1 cellular context compared by ENCODE assay signal in the genomic region with DNA sequence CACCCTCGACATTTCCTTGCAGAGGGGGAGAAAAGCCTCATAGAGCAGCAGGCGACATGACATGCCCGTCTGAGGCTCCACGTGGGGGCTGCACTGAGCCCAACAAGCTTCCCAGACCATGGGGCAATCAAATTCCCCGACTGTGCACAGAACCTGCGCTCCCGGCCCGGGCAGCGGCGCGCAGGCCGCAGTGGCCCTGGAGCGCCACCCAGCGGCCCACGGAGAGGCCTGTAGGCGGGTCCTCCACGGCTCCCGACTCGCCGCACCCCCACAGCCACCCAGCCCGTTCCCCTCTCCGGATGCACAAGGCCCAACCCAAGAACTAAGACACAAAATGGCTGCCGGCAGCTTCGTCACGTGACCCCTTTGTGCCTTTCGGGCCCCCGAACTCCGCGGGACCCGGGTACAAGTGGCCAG.
TF ChIP-seq lines count a peak whose summit lies in the region.

No MANE protein-coding gene starts in this region.

TF ChIP-seq in HepG2, 621 proteins besides CTCF, POLR2A, EP300 and RAD21 (continued from another document and continues in another):
- TF ChIP-seq, protein P1, sequence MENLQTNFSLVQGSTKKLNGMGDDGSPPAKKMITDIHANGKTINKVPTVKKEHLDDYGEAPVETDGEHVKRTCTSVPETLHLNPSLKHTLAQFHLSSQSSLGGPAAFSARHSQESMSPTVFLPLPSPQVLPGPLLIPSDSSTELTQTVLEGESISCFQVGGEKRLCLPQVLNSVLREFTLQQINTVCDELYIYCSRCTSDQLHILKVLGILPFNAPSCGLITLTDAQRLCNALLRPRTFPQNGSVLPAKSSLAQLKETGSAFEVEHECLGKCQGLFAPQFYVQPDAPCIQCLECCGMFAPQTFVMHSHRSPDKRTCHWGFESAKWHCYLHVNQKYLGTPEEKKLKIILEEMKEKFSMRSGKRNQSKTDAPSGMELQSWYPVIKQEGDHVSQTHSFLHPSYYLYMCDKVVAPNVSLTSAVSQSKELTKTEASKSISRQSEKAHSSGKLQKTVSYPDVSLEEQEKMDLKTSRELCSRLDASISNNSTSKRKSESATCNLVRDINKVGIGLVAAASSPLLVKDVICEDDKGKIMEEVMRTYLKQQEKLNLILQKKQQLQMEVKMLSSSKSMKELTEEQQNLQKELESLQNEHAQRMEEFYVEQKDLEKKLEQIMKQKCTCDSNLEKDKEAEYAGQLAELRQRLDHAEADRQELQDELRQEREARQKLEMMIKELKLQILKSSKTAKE (CRISPR knock-in tag; IDR thresholded peaks at IDR 0.05; ENCODE audit: borderline replicate concordance) = no peak
- TF ChIP-seq ETV5 (CRISPR knock-in tag; IDR thresholded peaks at IDR 0.05; ENCODE audit: borderline replicate concordance) = peak; percentile 70
- no peak for TF ChIP-seq ZNF672 (CRISPR knock-in tag; IDR thresholded peaks at IDR 0.05)
- TF ChIP-seq, protein P2, sequence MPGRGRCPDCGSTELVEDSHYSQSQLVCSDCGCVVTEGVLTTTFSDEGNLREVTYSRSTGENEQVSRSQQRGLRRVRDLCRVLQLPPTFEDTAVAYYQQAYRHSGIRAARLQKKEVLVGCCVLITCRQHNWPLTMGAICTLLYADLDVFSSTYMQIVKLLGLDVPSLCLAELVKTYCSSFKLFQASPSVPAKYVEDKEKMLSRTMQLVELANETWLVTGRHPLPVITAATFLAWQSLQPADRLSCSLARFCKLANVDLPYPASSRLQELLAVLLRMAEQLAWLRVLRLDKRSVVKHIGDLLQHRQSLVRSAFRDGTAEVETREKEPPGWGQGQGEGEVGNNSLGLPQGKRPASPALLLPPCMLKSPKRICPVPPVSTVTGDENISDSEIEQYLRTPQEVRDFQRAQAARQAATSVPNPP (CRISPR knock-in tag; IDR thresholded peaks at IDR 0.05) = no peak
- TF ChIP-seq SMAD3 (CRISPR knock-in tag; IDR thresholded peaks at IDR 0.05) = 0 out of 2 replicates have a peak, but pooled peaks have one; percentile 31
- TF ChIP-seq FOSL2 (CRISPR knock-in tag; IDR thresholded peaks at IDR 0.05) = peak; percentile 46; the same call in 1 of the 2 replicates
- TF ChIP-seq ARHGAP35 (CRISPR knock-in tag; IDR thresholded peaks at IDR 0.05; ENCODE audit: borderline replicate concordance) = 0 out of 2 replicates have a peak, but pooled peaks have one; percentile 37
- TF ChIP-seq CBX5 (CRISPR knock-in tag; IDR thresholded peaks at IDR 0.05; ENCODE audit: borderline replicate concordance) = 0 out of 2 replicates have a peak, but pooled peaks have one; percentile 55
- peak; percentile 79 for TF ChIP-seq ZMYM2 (CRISPR knock-in tag; IDR thresholded peaks at IDR 0.05)
- TF ChIP-seq, protein P3, sequence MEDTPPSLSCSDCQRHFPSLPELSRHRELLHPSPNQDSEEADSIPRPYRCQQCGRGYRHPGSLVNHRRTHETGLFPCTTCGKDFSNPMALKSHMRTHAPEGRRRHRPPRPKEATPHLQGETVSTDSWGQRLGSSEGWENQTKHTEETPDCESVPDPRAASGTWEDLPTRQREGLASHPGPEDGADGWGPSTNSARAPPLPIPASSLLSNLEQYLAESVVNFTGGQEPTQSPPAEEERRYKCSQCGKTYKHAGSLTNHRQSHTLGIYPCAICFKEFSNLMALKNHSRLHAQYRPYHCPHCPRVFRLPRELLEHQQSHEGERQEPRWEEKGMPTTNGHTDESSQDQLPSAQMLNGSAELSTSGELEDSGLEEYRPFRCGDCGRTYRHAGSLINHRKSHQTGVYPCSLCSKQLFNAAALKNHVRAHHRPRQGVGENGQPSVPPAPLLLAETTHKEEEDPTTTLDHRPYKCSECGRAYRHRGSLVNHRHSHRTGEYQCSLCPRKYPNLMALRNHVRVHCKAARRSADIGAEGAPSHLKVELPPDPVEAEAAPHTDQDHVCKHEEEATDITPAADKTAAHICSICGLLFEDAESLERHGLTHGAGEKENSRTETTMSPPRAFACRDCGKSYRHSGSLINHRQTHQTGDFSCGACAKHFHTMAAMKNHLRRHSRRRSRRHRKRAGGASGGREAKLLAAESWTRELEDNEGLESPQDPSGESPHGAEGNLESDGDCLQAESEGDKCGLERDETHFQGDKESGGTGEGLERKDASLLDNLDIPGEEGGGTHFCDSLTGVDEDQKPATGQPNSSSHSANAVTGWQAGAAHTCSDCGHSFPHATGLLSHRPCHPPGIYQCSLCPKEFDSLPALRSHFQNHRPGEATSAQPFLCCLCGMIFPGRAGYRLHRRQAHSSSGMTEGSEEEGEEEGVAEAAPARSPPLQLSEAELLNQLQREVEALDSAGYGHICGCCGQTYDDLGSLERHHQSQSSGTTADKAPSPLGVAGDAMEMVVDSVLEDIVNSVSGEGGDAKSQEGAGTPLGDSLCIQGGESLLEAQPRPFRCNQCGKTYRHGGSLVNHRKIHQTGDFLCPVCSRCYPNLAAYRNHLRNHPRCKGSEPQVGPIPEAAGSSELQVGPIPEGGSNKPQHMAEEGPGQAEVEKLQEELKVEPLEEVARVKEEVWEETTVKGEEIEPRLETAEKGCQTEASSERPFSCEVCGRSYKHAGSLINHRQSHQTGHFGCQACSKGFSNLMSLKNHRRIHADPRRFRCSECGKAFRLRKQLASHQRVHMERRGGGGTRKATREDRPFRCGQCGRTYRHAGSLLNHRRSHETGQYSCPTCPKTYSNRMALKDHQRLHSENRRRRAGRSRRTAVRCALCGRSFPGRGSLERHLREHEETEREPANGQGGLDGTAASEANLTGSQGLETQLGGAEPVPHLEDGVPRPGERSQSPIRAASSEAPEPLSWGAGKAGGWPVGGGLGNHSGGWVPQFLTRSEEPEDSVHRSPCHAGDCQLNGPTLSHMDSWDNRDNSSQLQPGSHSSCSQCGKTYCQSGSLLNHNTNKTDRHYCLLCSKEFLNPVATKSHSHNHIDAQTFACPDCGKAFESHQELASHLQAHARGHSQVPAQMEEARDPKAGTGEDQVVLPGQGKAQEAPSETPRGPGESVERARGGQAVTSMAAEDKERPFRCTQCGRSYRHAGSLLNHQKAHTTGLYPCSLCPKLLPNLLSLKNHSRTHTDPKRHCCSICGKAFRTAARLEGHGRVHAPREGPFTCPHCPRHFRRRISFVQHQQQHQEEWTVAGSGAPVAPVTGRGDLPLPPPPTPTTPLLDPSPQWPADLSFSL (CRISPR knock-in tag; IDR thresholded peaks at IDR 0.05) = peak; percentile 70
- TF ChIP-seq AGO1 (IDR thresholded peaks at IDR 0.05; ENCODE audit: low read depth, low read length, poor library complexity, severe bottlenecking) = peak; percentile 71
- TF ChIP-seq BHLHE40 (IDR thresholded peaks at IDR 0.05; ENCODE audit: low read length) = peak; percentile 94
- TF ChIP-seq, protein P4, sequence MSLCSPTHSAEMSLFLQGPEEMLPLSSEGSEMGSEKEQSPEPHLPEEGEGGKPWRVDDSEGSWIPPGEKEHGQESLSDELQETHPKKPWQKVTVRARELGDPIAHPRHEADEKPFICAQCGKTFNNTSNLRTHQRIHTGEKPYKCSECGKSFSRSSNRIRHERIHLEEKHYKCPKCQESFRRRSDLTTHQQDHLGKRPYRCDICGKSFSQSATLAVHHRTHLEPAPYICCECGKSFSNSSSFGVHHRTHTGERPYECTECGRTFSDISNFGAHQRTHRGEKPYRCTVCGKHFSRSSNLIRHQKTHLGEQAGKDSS (CRISPR knock-in tag; IDR thresholded peaks at IDR 0.05; ENCODE audit: borderline replicate concordance, low read depth) = peak; percentile 89; the same call in 1 of the 2 replicates
- TF ChIP-seq, protein P5, sequence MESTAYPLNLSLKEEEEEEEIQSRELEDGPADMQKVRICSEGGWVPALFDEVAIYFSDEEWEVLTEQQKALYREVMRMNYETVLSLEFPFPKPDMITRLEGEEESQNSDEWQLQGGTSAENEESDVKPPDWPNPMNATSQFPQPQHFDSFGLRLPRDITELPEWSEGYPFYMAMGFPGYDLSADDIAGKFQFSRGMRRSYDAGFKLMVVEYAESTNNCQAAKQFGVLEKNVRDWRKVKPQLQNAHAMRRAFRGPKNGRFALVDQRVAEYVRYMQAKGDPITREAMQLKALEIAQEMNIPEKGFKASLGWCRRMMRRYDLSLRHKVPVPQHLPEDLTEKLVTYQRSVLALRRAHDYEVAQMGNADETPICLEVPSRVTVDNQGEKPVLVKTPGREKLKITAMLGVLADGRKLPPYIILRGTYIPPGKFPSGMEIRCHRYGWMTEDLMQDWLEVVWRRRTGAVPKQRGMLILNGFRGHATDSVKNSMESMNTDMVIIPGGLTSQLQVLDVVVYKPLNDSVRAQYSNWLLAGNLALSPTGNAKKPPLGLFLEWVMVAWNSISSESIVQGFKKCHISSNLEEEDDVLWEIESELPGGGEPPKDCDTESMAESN (CRISPR knock-in tag; conservative IDR thresholded peaks at IDR 0.05) = peak; percentile 39; the same call in 1 of the 2 replicates
- no peak for TF ChIP-seq NR3C1 (CRISPR knock-in tag; IDR thresholded peaks at IDR 0.05)
- peak; percentile 94; the same call in 1 of the 2 replicates for TF ChIP-seq YEATS4 (CRISPR knock-in tag; IDR thresholded peaks at IDR 0.05; ENCODE audit: borderline replicate concordance)
- TF ChIP-seq NR2F6 (IDR thresholded peaks at IDR 0.05) = no peak
- TF ChIP-seq NR2F6 (CRISPR knock-in tag; IDR thresholded peaks at IDR 0.05) = no peak; the same call in 1 of the 2 replicates
- TF ChIP-seq, protein P6, sequence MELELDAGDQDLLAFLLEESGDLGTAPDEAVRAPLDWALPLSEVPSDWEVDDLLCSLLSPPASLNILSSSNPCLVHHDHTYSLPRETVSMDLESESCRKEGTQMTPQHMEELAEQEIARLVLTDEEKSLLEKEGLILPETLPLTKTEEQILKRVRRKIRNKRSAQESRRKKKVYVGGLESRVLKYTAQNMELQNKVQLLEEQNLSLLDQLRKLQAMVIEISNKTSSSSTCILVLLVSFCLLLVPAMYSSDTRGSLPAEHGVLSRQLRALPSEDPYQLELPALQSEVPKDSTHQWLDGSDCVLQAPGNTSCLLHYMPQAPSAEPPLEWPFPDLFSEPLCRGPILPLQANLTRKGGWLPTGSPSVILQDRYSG (CRISPR knock-in tag; IDR thresholded peaks at IDR 0.05) = no peak
- TF ChIP-seq, protein P7, sequence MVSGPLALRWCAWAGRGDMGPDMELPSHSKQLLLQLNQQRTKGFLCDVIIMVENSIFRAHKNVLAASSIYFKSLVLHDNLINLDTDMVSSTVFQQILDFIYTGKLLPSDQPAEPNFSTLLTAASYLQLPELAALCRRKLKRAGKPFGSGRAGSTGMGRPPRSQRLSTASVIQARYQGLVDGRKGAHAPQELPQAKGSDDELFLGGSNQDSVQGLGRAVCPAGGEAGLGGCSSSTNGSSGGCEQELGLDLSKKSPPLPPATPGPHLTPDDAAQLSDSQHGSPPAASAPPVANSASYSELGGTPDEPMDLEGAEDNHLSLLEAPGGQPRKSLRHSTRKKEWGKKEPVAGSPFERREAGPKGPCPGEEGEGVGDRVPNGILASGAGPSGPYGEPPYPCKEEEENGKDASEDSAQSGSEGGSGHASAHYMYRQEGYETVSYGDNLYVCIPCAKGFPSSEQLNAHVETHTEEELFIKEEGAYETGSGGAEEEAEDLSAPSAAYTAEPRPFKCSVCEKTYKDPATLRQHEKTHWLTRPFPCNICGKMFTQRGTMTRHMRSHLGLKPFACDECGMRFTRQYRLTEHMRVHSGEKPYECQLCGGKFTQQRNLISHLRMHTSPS (CRISPR knock-in tag; IDR thresholded peaks at IDR 0.05; ENCODE audit: low read depth) = peak; percentile 16; the same call in 1 of the 2 replicates
- TF ChIP-seq SRSF1 (optimal IDR thresholded peaks at IDR 0.05; ENCODE audit: low read depth, low read length) = no peak
- TF ChIP-seq ZSCAN21 (CRISPR knock-in tag; IDR thresholded peaks at IDR 0.05; ENCODE audit: borderline replicate concordance) = peak; percentile 57
- TF ChIP-seq, protein P8, sequence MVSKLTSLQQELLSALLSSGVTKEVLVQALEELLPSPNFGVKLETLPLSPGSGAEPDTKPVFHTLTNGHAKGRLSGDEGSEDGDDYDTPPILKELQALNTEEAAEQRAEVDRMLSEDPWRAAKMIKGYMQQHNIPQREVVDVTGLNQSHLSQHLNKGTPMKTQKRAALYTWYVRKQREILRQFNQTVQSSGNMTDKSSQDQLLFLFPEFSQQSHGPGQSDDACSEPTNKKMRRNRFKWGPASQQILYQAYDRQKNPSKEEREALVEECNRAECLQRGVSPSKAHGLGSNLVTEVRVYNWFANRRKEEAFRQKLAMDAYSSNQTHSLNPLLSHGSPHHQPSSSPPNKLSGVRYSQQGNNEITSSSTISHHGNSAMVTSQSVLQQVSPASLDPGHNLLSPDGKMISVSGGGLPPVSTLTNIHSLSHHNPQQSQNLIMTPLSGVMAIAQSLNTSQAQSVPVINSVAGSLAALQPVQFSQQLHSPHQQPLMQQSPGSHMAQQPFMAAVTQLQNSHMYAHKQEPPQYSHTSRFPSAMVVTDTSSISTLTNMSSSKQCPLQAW (CRISPR knock-in tag; IDR thresholded peaks at IDR 0.05) = 0 out of 2 replicates have a peak, but pooled peaks have one; percentile 7
- no peak for TF ChIP-seq ATF7 (IDR thresholded peaks at IDR 0.05)
- peak; percentile 28; the same call in 1 of the 2 replicates for TF ChIP-seq ATF7 (CRISPR knock-in tag; IDR thresholded peaks at IDR 0.05)
- 0 out of 2 replicates have a peak, but pooled peaks have one; percentile 4 for TF ChIP-seq PAX8 (CRISPR knock-in tag; IDR thresholded peaks at IDR 0.05; ENCODE audit: borderline replicate concordance)
- peak; percentile 82 for TF ChIP-seq SKI (IDR thresholded peaks at IDR 0.05; ENCODE audit: partially characterized antibody)
- TF ChIP-seq ZNF605 (CRISPR knock-in tag; IDR thresholded peaks at IDR 0.05) = peak; percentile 80
- TF ChIP-seq, protein P9, sequence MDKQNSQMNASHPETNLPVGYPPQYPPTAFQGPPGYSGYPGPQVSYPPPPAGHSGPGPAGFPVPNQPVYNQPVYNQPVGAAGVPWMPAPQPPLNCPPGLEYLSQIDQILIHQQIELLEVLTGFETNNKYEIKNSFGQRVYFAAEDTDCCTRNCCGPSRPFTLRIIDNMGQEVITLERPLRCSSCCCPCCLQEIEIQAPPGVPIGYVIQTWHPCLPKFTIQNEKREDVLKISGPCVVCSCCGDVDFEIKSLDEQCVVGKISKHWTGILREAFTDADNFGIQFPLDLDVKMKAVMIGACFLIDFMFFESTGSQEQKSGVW (CRISPR knock-in tag; IDR thresholded peaks at IDR 0.05; ENCODE audit: borderline replicate concordance) = 0 out of 2 replicates have a peak, but pooled peaks have one; percentile 25
- peak; percentile 82 for TF ChIP-seq SAP130 (CRISPR knock-in tag; IDR thresholded peaks at IDR 0.05; ENCODE audit: low read depth)
- peak; percentile 42; the same call in 1 of the 2 replicates for TF ChIP-seq ESRRA (CRISPR knock-in tag; IDR thresholded peaks at IDR 0.05; ENCODE audit: low read depth)
- TF ChIP-seq HNRNPK (IDR thresholded peaks at IDR 0.05; ENCODE audit: low read depth, low read length, poor library complexity, severe bottlenecking) = peak; percentile 13
- no peak for TF ChIP-seq GATAD2A (CRISPR knock-in tag; IDR thresholded peaks at IDR 0.05)
- TF ChIP-seq, protein P10, sequence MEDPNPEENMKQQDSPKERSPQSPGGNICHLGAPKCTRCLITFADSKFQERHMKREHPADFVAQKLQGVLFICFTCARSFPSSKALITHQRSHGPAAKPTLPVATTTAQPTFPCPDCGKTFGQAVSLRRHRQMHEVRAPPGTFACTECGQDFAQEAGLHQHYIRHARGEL (CRISPR knock-in tag; IDR thresholded peaks at IDR 0.05) = peak; percentile 59; the same call in 1 of the 2 replicates
- no peak for TF ChIP-seq JDP2 (CRISPR knock-in tag; IDR thresholded peaks at IDR 0.05; ENCODE audit: borderline replicate concordance)
- TF ChIP-seq TBL1XR1 (IDR thresholded peaks at IDR 0.05; ENCODE audit: borderline replicate concordance, low read length, partially characterized antibody) = peak; percentile 48
- TF ChIP-seq KDM2A (CRISPR knock-in tag; IDR thresholded peaks at IDR 0.05; ENCODE audit: borderline replicate concordance, low read depth) = peak; percentile 80; the same call in 1 of the 2 replicates
- TF ChIP-seq CBFB (CRISPR knock-in tag; IDR thresholded peaks at IDR 0.05) = peak; percentile 19; the same call in 1 of the 2 replicates
